In the genomic region with DNA sequence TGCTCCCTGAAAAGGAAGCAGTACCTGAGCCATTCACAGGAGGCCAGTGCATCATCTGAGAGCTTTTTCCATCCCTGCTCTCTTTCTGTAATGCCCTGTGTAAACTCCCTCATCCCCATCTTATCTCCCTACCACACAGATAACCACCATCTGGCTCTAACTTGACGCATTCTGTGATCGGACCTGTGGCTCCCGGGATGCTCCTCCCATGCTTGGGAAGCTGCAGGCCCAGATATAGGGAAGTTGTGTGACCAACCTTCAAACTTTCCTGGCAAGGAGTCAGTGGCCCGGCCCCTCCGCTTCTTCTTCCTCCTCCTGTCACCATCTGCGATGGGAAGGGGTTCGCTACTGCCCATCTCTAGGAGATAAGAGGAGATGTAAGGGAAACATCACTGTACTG, we compare ENCODE assay signal across 1 cellular context.
TF ChIP-seq lines count a peak whose summit lies in the region.

No MANE protein-coding gene starts in this region.

TF ChIP-seq in K562, 482 proteins besides CTCF, POLR2A, EP300 and RAD21:
- TF ChIP-seq, protein P1, sequence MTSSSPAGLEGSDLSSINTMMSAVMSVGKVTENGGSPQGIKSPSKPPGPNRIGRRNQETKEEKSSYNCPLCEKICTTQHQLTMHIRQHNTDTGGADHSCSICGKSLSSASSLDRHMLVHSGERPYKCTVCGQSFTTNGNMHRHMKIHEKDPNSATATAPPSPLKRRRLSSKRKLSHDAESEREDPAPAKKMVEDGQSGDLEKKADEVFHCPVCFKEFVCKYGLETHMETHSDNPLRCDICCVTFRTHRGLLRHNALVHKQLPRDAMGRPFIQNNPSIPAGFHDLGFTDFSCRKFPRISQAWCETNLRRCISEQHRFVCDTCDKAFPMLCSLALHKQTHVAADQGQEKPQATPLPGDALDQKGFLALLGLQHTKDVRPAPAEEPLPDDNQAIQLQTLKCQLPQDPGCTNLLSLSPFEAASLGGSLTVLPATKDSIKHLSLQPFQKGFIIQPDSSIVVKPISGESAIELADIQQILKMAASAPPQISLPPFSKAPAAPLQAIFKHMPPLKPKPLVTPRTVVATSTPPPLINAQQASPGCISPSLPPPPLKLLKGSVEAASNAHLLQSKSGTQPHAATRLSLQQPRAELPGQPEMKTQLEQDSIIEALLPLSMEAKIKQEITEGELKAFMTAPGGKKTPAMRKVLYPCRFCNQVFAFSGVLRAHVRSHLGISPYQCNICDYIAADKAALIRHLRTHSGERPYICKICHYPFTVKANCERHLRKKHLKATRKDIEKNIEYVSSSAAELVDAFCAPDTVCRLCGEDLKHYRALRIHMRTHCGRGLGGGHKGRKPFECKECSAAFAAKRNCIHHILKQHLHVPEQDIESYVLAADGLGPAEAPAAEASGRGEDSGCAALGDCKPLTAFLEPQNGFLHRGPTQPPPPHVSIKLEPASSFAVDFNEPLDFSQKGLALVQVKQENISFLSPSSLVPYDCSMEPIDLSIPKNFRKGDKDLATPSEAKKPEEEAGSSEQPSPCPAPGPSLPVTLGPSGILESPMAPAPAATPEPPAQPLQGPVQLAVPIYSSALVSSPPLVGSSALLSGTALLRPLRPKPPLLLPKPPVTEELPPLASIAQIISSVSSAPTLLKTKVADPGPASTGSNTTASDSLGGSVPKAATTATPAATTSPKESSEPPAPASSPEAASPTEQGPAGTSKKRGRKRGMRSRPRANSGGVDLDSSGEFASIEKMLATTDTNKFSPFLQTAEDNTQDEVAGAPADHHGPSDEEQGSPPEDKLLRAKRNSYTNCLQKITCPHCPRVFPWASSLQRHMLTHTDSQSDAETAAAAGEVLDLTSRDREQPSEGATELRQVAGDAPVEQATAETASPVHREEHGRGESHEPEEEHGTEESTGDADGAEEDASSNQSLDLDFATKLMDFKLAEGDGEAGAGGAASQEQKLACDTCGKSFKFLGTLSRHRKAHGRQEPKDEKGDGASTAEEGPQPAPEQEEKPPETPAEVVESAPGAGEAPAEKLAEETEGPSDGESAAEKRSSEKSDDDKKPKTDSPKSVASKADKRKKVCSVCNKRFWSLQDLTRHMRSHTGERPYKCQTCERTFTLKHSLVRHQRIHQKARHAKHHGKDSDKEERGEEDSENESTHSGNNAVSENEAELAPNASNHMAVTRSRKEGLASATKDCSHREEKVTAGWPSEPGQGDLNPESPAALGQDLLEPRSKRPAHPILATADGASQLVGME (CRISPR knock-in tag; IDR thresholded peaks at IDR 0.05) = peak; percentile 93
- peak; percentile 16; the same call in 1 of the 2 replicates for TF ChIP-seq ZFX (CRISPR knock-in tag; IDR thresholded peaks at IDR 0.05)
- TF ChIP-seq TAL1 (IDR thresholded peaks at IDR 0.05) = peak; percentile 36; the same call in 1 of the 2 replicates
- no peak for TF ChIP-seq SMAD1 (IDR thresholded peaks at IDR 0.05; ENCODE audit: low read depth, low read length, partially characterized antibody)
- TF ChIP-seq NR1H2 (CRISPR knock-in tag; IDR thresholded peaks at IDR 0.05) = no peak
- peak; percentile 31; the same call in 1 of the 2 replicates for TF ChIP-seq KLF16 (IDR thresholded peaks at IDR 0.05)
- TF ChIP-seq ESRRA (IDR thresholded peaks at IDR 0.05; ENCODE audit: borderline replicate concordance, low read depth) = peak; percentile 28; the same call in 1 of the 2 replicates
- TF ChIP-seq ZNF263 (CRISPR knock-in tag; IDR thresholded peaks at IDR 0.05; ENCODE audit: borderline replicate concordance) = peak; percentile 98
- peak; percentile 52; the same call in 1 of the 2 replicates for TF ChIP-seq TEAD4 (IDR thresholded peaks at IDR 0.05; ENCODE audit: low read length)
- no peak for TF ChIP-seq TEAD4 (CRISPR knock-in tag; IDR thresholded peaks at IDR 0.05; ENCODE audit: borderline replicate concordance)
- TF ChIP-seq, protein P2, sequence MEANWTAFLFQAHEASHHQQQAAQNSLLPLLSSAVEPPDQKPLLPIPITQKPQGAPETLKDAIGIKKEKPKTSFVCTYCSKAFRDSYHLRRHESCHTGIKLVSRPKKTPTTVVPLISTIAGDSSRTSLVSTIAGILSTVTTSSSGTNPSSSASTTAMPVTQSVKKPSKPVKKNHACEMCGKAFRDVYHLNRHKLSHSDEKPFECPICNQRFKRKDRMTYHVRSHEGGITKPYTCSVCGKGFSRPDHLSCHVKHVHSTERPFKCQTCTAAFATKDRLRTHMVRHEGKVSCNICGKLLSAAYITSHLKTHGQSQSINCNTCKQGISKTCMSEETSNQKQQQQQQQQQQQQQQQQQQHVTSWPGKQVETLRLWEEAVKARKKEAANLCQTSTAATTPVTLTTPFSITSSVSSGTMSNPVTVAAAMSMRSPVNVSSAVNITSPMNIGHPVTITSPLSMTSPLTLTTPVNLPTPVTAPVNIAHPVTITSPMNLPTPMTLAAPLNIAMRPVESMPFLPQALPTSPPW (CRISPR knock-in tag; IDR thresholded peaks at IDR 0.05) = 0 out of 2 replicates have a peak, but pooled peaks have one; percentile 24
- TF ChIP-seq CBX2 (IDR thresholded peaks at IDR 0.05; ENCODE audit: insufficient read depth, low read length, poor library complexity, severe bottlenecking) = no peak
- TF ChIP-seq KDM1A (IDR thresholded peaks at IDR 0.05) = 0 out of 4 replicates have a peak, but pooled peaks of 1 of the 2 experiments have one; percentile 18
- TF ChIP-seq CREM (IDR thresholded peaks at IDR 0.05; ENCODE audit: low read depth) = peak; percentile 42; the same call in 1 of the 2 replicates
- no peak for TF ChIP-seq MEIS2 (IDR thresholded peaks at IDR 0.05; ENCODE audit: partially characterized antibody)
- no peak for TF ChIP-seq EGR1 (conservative IDR thresholded peaks at IDR 0.05)
- TF ChIP-seq ARID1B (IDR thresholded peaks at IDR 0.05) = peak; percentile 62
- TF ChIP-seq MYNN (IDR thresholded peaks at IDR 0.05) = 0 out of 2 replicates have a peak, but pooled peaks have one; percentile 33
- TF ChIP-seq MYNN (CRISPR knock-in tag; IDR thresholded peaks at IDR 0.05) = no peak
- TF ChIP-seq, protein P3, sequence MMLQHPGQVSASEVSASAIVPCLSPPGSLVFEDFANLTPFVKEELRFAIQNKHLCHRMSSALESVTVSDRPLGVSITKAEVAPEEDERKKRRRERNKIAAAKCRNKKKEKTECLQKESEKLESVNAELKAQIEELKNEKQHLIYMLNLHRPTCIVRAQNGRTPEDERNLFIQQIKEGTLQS (IDR thresholded peaks at IDR 0.05) = no peak
- TF ChIP-seq, protein P3 (CRISPR knock-in tag; conservative IDR thresholded peaks at IDR 0.05) = no peak
- TF ChIP-seq CXXC5 (CRISPR knock-in tag; IDR thresholded peaks at IDR 0.05) = peak; percentile 26; the same call in 1 of the 2 replicates
- TF ChIP-seq TCF3 (CRISPR knock-in tag; IDR thresholded peaks at IDR 0.05) = peak; percentile 65
- 0 out of 2 replicates have a peak, but pooled peaks have one; percentile 25 for TF ChIP-seq MYC (IDR thresholded peaks at IDR 0.05; ENCODE audit: low read depth, low read length)
- no peak for TF ChIP-seq MYC (CRISPR knock-in tag; IDR thresholded peaks at IDR 0.05; ENCODE audit: borderline replicate concordance, low read depth)
- no peak for TF ChIP-seq DMBX1 (CRISPR knock-in tag; IDR thresholded peaks at IDR 0.05; ENCODE audit: borderline replicate concordance)
- TF ChIP-seq RCOR1 (IDR thresholded peaks at IDR 0.05; ENCODE audit: borderline replicate concordance in 1 of 2, low read depth in 2 of 2, low read length in 2 of 2) = peak in 1 of 2 experiments; percentile 83; a peak in 2 of 4 replicates
- TF ChIP-seq HBP1 (CRISPR knock-in tag; IDR thresholded peaks at IDR 0.05) = no peak
- peak; percentile 60 for TF ChIP-seq CBFA2T3 (IDR thresholded peaks at IDR 0.05)
- 0 out of 2 replicates have a peak, but pooled peaks have one; percentile 45 for TF ChIP-seq MBD2 (IDR thresholded peaks at IDR 0.05; ENCODE audit: borderline replicate concordance, low read depth)
- TF ChIP-seq ZC3H4 (CRISPR knock-in tag; IDR thresholded peaks at IDR 0.05; ENCODE audit: borderline replicate concordance) = no peak
- no peak for TF ChIP-seq HNRNPL (IDR thresholded peaks at IDR 0.05; ENCODE audit: low read depth, low read length)
- no peak for TF ChIP-seq ZNF75A (CRISPR knock-in tag; IDR thresholded peaks at IDR 0.05)
- peak; percentile 47; the same call in 1 of the 2 replicates for TF ChIP-seq MTA2 (IDR thresholded peaks at IDR 0.05; ENCODE audit: low read depth)
- peak; percentile 19; the same call in 1 of the 2 replicates for TF ChIP-seq GATA2 (CRISPR knock-in tag; IDR thresholded peaks at IDR 0.05)
- no peak for TF ChIP-seq FOXA1 (IDR thresholded peaks at IDR 0.05; ENCODE audit: borderline replicate concordance)
- TF ChIP-seq FOSL1 (tag; conservative IDR thresholded peaks at IDR 0.05) = peak; percentile 75
- peak; percentile 8; the same call in 1 of the 2 replicates for TF ChIP-seq JUND (IDR thresholded peaks at IDR 0.05; ENCODE audit: borderline replicate concordance, low read depth, low read length)
- no peak; the same call in 2 of the 3 replicates for TF ChIP-seq JUND (tag; IDR thresholded peaks at IDR 0.05; ENCODE audit: borderline replicate concordance, low read depth, low read length)
- TF ChIP-seq MAFK (IDR thresholded peaks at IDR 0.05; ENCODE audit: low read length) = 0 out of 2 replicates have a peak, but pooled peaks have one; percentile 3
- no peak for TF ChIP-seq SAP30 (IDR thresholded peaks at IDR 0.05; ENCODE audit: borderline replicate concordance, insufficient read depth, low read depth, low read length, poor library complexity, severe bottlenecking)
- TF ChIP-seq CTBP1 (IDR thresholded peaks at IDR 0.05; ENCODE audit: borderline replicate concordance) = peak; percentile 98
- TF ChIP-seq THRAP3 (IDR thresholded peaks at IDR 0.05; ENCODE audit: borderline replicate concordance) = no peak
- no peak for TF ChIP-seq ZNF354B (CRISPR knock-in tag; IDR thresholded peaks at IDR 0.05)
- 0 out of 2 replicates have a peak, but pooled peaks have one; percentile 14 for TF ChIP-seq LCOR (CRISPR knock-in tag; IDR thresholded peaks at IDR 0.05)
- 0 out of 2 replicates have a peak, but pooled peaks have one; percentile 46 for TF ChIP-seq ELF4 (CRISPR knock-in tag; IDR thresholded peaks at IDR 0.05)
- TF ChIP-seq, protein P4, sequence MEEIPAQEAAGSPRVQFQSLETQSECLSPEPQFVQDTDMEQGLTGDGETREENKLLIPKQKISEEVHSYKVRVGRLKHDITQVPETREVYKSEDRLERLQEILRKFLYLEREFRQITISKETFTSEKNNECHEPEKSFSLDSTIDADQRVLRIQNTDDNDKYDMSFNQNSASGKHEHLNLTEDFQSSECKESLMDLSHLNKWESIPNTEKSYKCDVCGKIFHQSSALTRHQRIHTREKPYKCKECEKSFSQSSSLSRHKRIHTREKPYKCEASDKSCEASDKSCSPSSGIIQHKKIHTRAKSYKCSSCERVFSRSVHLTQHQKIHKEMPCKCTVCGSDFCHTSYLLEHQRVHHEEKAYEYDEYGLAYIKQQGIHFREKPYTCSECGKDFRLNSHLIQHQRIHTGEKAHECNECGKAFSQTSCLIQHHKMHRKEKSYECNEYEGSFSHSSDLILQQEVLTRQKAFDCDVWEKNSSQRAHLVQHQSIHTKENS (CRISPR knock-in tag; IDR thresholded peaks at IDR 0.05) = no peak
- peak in 1 of 2 experiments; percentile 35; a peak in 1 of 4 replicates for TF ChIP-seq FOXA3 (CRISPR knock-in tag; conservative IDR thresholded peaks at IDR 0.05 in 1 of 2, IDR thresholded peaks at IDR 0.05 in 1 of 2)
- peak; percentile 35; the same call in 1 of the 2 replicates for TF ChIP-seq SMARCE1 (IDR thresholded peaks at IDR 0.05)
- TF ChIP-seq ZNF444 (CRISPR knock-in tag; IDR thresholded peaks at IDR 0.05) = no peak
- TF ChIP-seq SMAD3 (CRISPR knock-in tag; conservative IDR thresholded peaks at IDR 0.05) = 0 out of 2 replicates have a peak, but pooled peaks have one; percentile 7
- 0 out of 2 replicates have a peak, but pooled peaks have one; percentile 10 for TF ChIP-seq SOX6 (IDR thresholded peaks at IDR 0.05)
- no peak for TF ChIP-seq SPI1 (IDR thresholded peaks at IDR 0.05; ENCODE audit: borderline replicate concordance, low read depth, low read length)
